In the genomic region with DNA sequence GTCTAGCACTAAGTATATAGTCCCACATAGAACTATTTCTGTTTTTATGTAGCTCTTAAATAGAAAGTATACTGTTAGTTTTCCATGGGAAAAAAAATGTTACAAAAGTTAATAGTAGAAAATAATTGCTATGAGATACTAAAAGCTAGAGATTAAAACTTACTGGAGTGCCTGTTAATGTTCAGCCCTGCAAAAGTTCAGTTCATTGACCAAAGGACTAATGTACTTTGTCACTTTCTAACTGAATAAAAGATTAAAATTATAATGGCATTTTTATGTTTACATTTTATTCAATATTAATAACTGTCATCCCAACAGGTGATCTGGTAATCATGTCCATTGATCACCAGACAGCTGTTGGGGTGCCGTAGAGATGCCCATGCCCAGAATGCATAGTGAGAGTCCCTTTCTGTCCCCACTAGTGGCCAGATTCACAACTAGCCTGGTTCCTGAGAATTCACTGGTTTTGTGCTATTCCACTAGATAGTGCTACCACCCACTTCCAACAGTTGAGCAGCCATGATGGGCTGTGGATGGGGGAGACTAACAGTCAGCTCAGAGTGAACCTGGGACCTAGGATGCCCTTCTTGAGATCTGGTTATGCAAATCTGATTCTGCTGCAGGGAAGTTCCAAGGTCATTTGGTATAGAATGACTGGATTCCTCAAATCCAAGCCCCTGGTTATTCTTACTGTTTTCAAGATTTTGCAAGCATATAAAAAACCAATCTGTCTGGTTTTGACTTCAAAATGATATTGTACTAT, we compare ENCODE assay signal across 22 cellular contexts. TPM values are rescaled to one million over a fixed set of nuclear protein-coding genes. Genes with fewer than 3 reads are reported as not detected.
A peak's percentile ranks its signal among the peaks of the same experiment; 100 is the strongest.
DNase-seq lines count a peak whose midpoint lies in the region; ATAC-seq and FAIRE-seq lines count a peak whose summit lies in the region.
"Had no signal": no experiment of that assay in that cellular context is flagged by ENCODE, and none has a peak within 500 bp of the region (broad histone marks: within the 10 kb centered on the region; RNA-seq: fewer than 3 reads in every experiment).

No MANE protein-coding gene starts in this region.

- H3K4me3 ChIP-seq in small intestine (ENCODE audit: low read depth in 1 of 2, low read length in 2 of 2), result no peak overlapping the region
- H3K4me3 ChIP-seq: BLaER1 treated with 17β-estradiol and CSF1 and Interleukin-3, amounts not matched to agents 10 nM and 100 nM; cardiac muscle cell; skin epidermis had no signal

- H3K4me1 ChIP-seq in small intestine (ENCODE audit: control insufficient read depth in 2 of 2, insufficient read depth in 1 of 2, low read depth in 1 of 2, low read length in 1 of 2), result no peaks in the 10 kb centered on the region
- H3K4me1 ChIP-seq: parathyroid adenoma had no signal

- peak; percentile 58 for DNase-seq in NCI-H82 (lab: John Stamatoyannopoulos, UW)
- no peak for DNase-seq in NCI-H82 treated with DMSO at 0.1 percent for 48 hours (lab: John Stamatoyannopoulos, UW; ENCODE audit: unreplicated experiment)
- peak; percentile 13 for DNase-seq in small intestine
- no peak for DNase-seq in stimulated activated CD4-positive, alpha-beta T cell treated with anti-CD3 and anti-CD28 coated beads, Interleukin-2, amount 100 ng/mL, for 24 hours
- DNase-seq in kidney glomerular epithelial cell (lab: John Stamatoyannopoulos, UW), result no peak
- DNase-seq: activated CD4-positive, alpha-beta memory T cell treated with anti-CD3 and anti-CD28 coated beads, Interleukin-2, amount 10 ng/mL, durations not matched to agents 7 days and 5 days; activated naive CD8-positive, alpha-beta T cell treated with anti-CD3 and anti-CD28 coated beads, Interleukin-2, amount 10 ng/mL, durations not matched to agents 7 days and 5 days; activated T-cell treated with anti-CD3 and anti-CD28 coated beads, Interleukin-2, amount 50 U/mL, for 72 hours; DMS153; effector CD4-positive, alpha-beta T cell; hypothalamus; NCI-H187 had no signal

- no peak for FAIRE-seq in small intestine (lab: Jason Lieb, UNC)
- FAIRE-seq: RCC 7860 had no signal

- no peaks in the 10 kb centered on the region for H3K27me3 ChIP-seq in small intestine (ENCODE audit: control insufficient read depth in 2 of 2, insufficient read depth in 2 of 2, low read length in 2 of 2)
- H3K27me3 ChIP-seq: BLaER1 treated with 17β-estradiol and CSF1 and Interleukin-3, amounts not matched to agents 10 nM and 100 nM; cardiac muscle cell had no signal

- no peaks in the 10 kb centered on the region for H3K9me3 ChIP-seq in small intestine (ENCODE audit: control insufficient read depth, low read depth)
- H3K9me3 ChIP-seq: BLaER1 treated with 17β-estradiol and CSF1 and Interleukin-3, amounts not matched to agents 10 nM and 100 nM had no signal

- ATAC-seq in HG02623 (IDR thresholded peaks at IDR 0.05; ENCODE audit: unreplicated experiment) (peak; percentile 38), HG03565 (IDR thresholded peaks at IDR 0.05; ENCODE audit: unreplicated experiment) (peak; percentile 29), HG03457 (IDR thresholded peaks at IDR 0.05; ENCODE audit: unreplicated experiment) (no peak)
- ATAC-seq: activated T-cell treated with anti-CD3 and anti-CD28 coated beads, Interleukin-2, amount 50 U/mL, for 72 hours; stimulated activated effector memory CD8-positive, alpha-beta T cell treated with anti-CD3 and anti-CD28 coated beads, Interleukin-12 subunit alpha, Interleukin-12 subunit beta, amount 100 ng/mL, for 72 hours had no signal

- no peak overlapping the region for H3K27ac ChIP-seq in small intestine (ENCODE audit: low read depth in 1 of 2, low read length in 1 of 2)
- H3K27ac ChIP-seq: 22Rv1; BLaER1 treated with 17β-estradiol and CSF1 and Interleukin-3, amounts not matched to agents 10 nM and 100 nM; cardiac muscle cell; parathyroid adenoma had no signal

- WGBS in small intestine, 3 donors, result 60 to 81% (median 81%) methylated on average over 1 of the region's 1 CpG

- peaks cover 3 to 4% of the 10 kb centered on the region in 2 donors for H3K36me3 ChIP-seq in small intestine (ENCODE audit: control insufficient read depth in 2 of 2, insufficient read depth in 2 of 2, low read length in 2 of 2)

RNA-seq across cellular contexts. Expression of a gene that starts 57.8 kb away (rescaled TPM):
- 10 to 100 TPM; 27.2 to 51.0 (median 40.3) TPM for polyA plus RNA-seq in small intestine

Comparison
In these comparisons a context has a peak if more than half of its experiments do, and no peak if none do; other contexts are left out.
1. DNase-seq: peak in NCI-H82 (single experiment) and small intestine (single experiment); none in NCI-H82 treated with DMSO at 0.1 percent for 48 hours (single experiment), stimulated activated CD4-positive, alpha-beta T cell treated with anti-CD3 and anti-CD28 coated beads, Interleukin-2, amount 100 ng/mL, for 24 hours (0 of 2) and kidney glomerular epithelial cell (single experiment).